ENCODE assay signal across 9 cellular contexts in genomic region chr14:73747386-73748211, GRCh38. TPM values are rescaled to one million over a fixed set of nuclear protein-coding genes. Genes with fewer than 3 reads are reported as not detected.
DNase-seq lines count a peak whose midpoint lies in the region; ATAC-seq and TF ChIP-seq lines count a peak whose summit lies in the region.
"Had no signal": no experiment of that assay in that cellular context is flagged by ENCODE, and none has a peak within 500 bp of the region (broad histone marks: within the 10 kb centered on the region; RNA-seq: fewer than 3 reads in every experiment).

No MANE protein-coding gene starts in this region.

- H4K8ac ChIP-seq in IMR-90 (ENCODE audit: low read depth in 2 of 2, low read length in 2 of 2) = no peak overlapping the region

- WGBS in IMR-90 (ENCODE audit: extremely low coverage in 2 of 2, insufficient read length in 1 of 2), 2 experiments = 74% methylated on average over 3 of the region's 9 CpGs; no CpG with 5 or more reads in 1 of the 2 experiments

- no peaks in the 10 kb centered on the region for H3K9me3 ChIP-seq in CD4-positive, alpha-beta T cell (ENCODE audit: control insufficient read depth, low read length)
- H3K9me3 ChIP-seq in IMR-90 (ENCODE audit: control insufficient read depth, insufficient read depth, low read length) (no peaks in the 10 kb centered on the region), breast epithelium (no peaks in the 10 kb centered on the region), neutrophil (no peaks in the 10 kb centered on the region), HAP-1 (no peaks in the 10 kb centered on the region)

- no peaks in the 10 kb centered on the region for H3K27me3 Mint-ChIP-seq in CD4-positive, alpha-beta T cell

- in situ Hi-C loops in IMR-90 (cut with MboI; ENCODE audit: low sequenced_read_pairs) (no loop called here), HAP-1 (cut with MboI; ENCODE audit: low sequenced_read_pairs) (no loop called here), ACHN (cut with HindIII; ENCODE audit: low pct_ligation_motif_present, low pct_unique_long_range_greater_than_20kb, low sequenced_read_pairs) (no loop called here)

- dilution Hi-C loops in IMR-90 (cut with HindIII; ENCODE audit: low sequenced_read_pairs, unreplicated experiment) = no loop called here

- H3K4me1 Mint-ChIP-seq in CD4-positive, alpha-beta T cell (ENCODE audit: low read depth) = peaks cover 100% of the 10 kb centered on the region

- H3K4me3 ChIP-seq in IMR-90 (ENCODE audit: insufficient read depth, low read depth, low read length) (no peak overlapping the region), breast epithelium (no peak overlapping the region), neutrophil (ENCODE audit: low read depth in 1 of 2, low read length in 1 of 2) (no peak overlapping the region), HAP-1 (no peak overlapping the region)

- no peak overlapping the region for H2BK20ac ChIP-seq in IMR-90 (ENCODE audit: low read depth, low read length)

- H3K23ac ChIP-seq in IMR-90 (ENCODE audit: low read depth, low read length) = 0 out of 2 replicates have a peak overlapping the region, but pooled peaks have one; percentile 42

- POLR2A ChIA-PET in CD4-positive, alpha-beta T cell (lab: Charles Lee) = interaction anchor here (1.7 to 9.8 kb wide), 3 partner anchors 9 to 39 kb away, joined by 5 to 282 read pairs (median 40); a partner anchor contains a TSS
- POLR2A ChIA-PET in IMR-90 (lab: Charles Lee; ENCODE audit: unreplicated experiment) = no interaction called here

- H3K27ac ChIP-seq in CD4-positive, alpha-beta T cell (ENCODE audit: low read depth, low read length) = no peak overlapping the region
- H3K27ac ChIP-seq in IMR-90 (ENCODE audit: insufficient read depth, low read length) (no peak overlapping the region), breast epithelium (peak overlapping the region; percentile 82 to 91), neutrophil (peak overlapping the region; percentile 7)

- H2AK9ac ChIP-seq in IMR-90 (replicated peaks; ENCODE audit: low read depth, low read length, poor library complexity) = no peak overlapping the region

- intact Hi-C loops in CD4-positive, alpha-beta T cell (cut with DNase I, micrococcal nuclease) = no loop called here
- intact Hi-C loops in IMR-90 (cut with micrococcal nuclease) (no loop called here), breast epithelium (cut with DNase I; ENCODE audit: low total_unique reads) (no loop called here)

- no peak for TF ChIP-seq RAD21 in IMR-90 (IDR thresholded peaks at IDR 0.05; ENCODE audit: low read length)

- H4K20me1 ChIP-seq in IMR-90 (ENCODE audit: insufficient read depth, low read length) = peaks cover 99% of the 10 kb centered on the region

- TF ChIP-seq CTCF in CD4-positive, alpha-beta T cell (IDR thresholded peaks at IDR 0.05) = no peak
- TF ChIP-seq CTCF in IMR-90 (conservative IDR thresholded peaks at IDR 0.05; ENCODE audit: low read depth, low read length) (no peak), breast epithelium (IDR thresholded peaks at IDR 0.05) (no peak), neutrophil (IDR thresholded peaks at IDR 0.05) (no peak)

- peaks cover 29 to 98% of the 10 kb centered on the region in 2 experiments for H3K79me1 ChIP-seq in IMR-90 (ENCODE audit: low read depth in 1 of 2, low read length in 2 of 2)

- peaks cover 4% of the 10 kb centered on the region for H3K36me3 Mint-ChIP-seq in CD4-positive, alpha-beta T cell (ENCODE audit: low read depth)

- no peak overlapping the region for H3K4me2 ChIP-seq in IMR-90 (ENCODE audit: low read depth, low read length)

- H2AFZ ChIP-seq in IMR-90 (replicated peaks; ENCODE audit: low read length, poor library complexity) = no peak overlapping the region

- ATAC-seq in CD4-positive, alpha-beta T cell (ENCODE audit: poor library complexity) = no peak
- ATAC-seq in IMR-90 (ENCODE audit: low read depth) = no peak

- no peak overlapping the region for H4K5ac ChIP-seq in IMR-90 (ENCODE audit: low read depth, low read length)

- no peaks in the 10 kb centered on the region for H3K27me3 ChIP-seq in CD4-positive, alpha-beta T cell (ENCODE audit: control insufficient read depth, insufficient read depth, low read length)
- H3K27me3 ChIP-seq in IMR-90 (ENCODE audit: control insufficient read depth, insufficient read depth, low read length) = no peaks in the 10 kb centered on the region
- no peaks in the 10 kb centered on the region for H3K27me3 ChIP-seq in breast epithelium
- H3K27me3 ChIP-seq in neutrophil = no peaks in the 10 kb centered on the region
- H3K27me3 ChIP-seq in HAP-1 (ENCODE audit: low read depth) = no peaks in the 10 kb centered on the region

- H3K9ac ChIP-seq in IMR-90 (ENCODE audit: low read depth, low read length) = no peak overlapping the region

- H3K4ac ChIP-seq in IMR-90 (ENCODE audit: low read depth, low read length) = no peak overlapping the region

- no peak overlapping the region for H4K91ac ChIP-seq in IMR-90 (ENCODE audit: insufficient read depth, low read depth, low read length)

- DNase-seq in CD4-positive, alpha-beta T cell = no peak
- DNase-seq in IMR-90 (no peak), breast epithelium (ENCODE audit: low spot score in 2 of 2) (no peak), NCI-H524 treated with DMSO at 0.1 percent for 48 hours (lab: John Stamatoyannopoulos, UW) (no peak), SW 1271 (lab: John Stamatoyannopoulos, UW) (no peak), HAP-1 (ENCODE audit: low spot score in 2 of 2) (no peak), ACHN (no peak)
- DNase-seq: NCI-H2227 treated with DMSO at 0.1 percent for 48 hours had no signal

- BruUV-seq in IMR-90 (replicated peaks; lab: Mats Ljungman, UMichigan) = no TSS peak

- H2BK5ac ChIP-seq in IMR-90 (ENCODE audit: low read depth, low read length, poor library complexity, severe bottlenecking) = no peak overlapping the region

- H2AK5ac ChIP-seq in IMR-90 (ENCODE audit: low read depth, low read length) = no peak overlapping the region; the same call in 1 of the 2 replicates

- H2BK15ac ChIP-seq in IMR-90 (ENCODE audit: low read depth, low read length) = no peak overlapping the region

- H3K9me3 Mint-ChIP-seq in CD4-positive, alpha-beta T cell = no peaks in the 10 kb centered on the region

- H3K14ac ChIP-seq in IMR-90 (replicated peaks; ENCODE audit: low read depth, low read length) = no peak overlapping the region

- TF ChIP-seq POLR2A in IMR-90 (IDR thresholded peaks at IDR 0.05; ENCODE audit: low read depth, low read length) (no peak), breast epithelium (IDR thresholded peaks at IDR 0.05) (no peak)

- peaks cover 60% of the 10 kb centered on the region for H3K4me1 ChIP-seq in IMR-90 (ENCODE audit: control insufficient read depth, insufficient read depth, low read length)
- H3K4me1 ChIP-seq in breast epithelium = peaks cover 52 to 77% of the 10 kb centered on the region in 2 donors
- peaks cover 83 to 91% of the 10 kb centered on the region in 2 experiments for H3K4me1 ChIP-seq in neutrophil (ENCODE audit: control insufficient read depth in 1 of 2, insufficient read depth in 1 of 2, low read depth in 1 of 2, low read length in 1 of 2)
- H3K4me1 ChIP-seq in HAP-1 = peaks cover 12% of the 10 kb centered on the region

- no peak overlapping the region for H3K56ac ChIP-seq in IMR-90 (ENCODE audit: extremely low read depth, insufficient read depth, low read length)

- H3K36me3 ChIP-seq in IMR-90 (ENCODE audit: control insufficient read depth, insufficient read depth, low read length) = no peaks in the 10 kb centered on the region; the same call in 1 of the 2 replicates
- no peaks in the 10 kb centered on the region for H3K36me3 ChIP-seq in breast epithelium
- H3K36me3 ChIP-seq in neutrophil = no peaks in the 10 kb centered on the region
- no peaks in the 10 kb centered on the region for H3K36me3 ChIP-seq in HAP-1 (replicated peaks)

- CTCF ChIA-PET in CD4-positive, alpha-beta T cell (lab: Charles Lee) = interaction anchor here (1.2 to 1.3 kb wide), 2 partner anchors 11 to 19 kb away, joined by 3 to 6 read pairs; no protein-coding TSS in a partner anchor
- CTCF ChIA-PET in IMR-90 (lab: Yijun Ruan, JAX) = no interaction called here

- H3K4me3 Mint-ChIP-seq in CD4-positive, alpha-beta T cell = no peak overlapping the region

- peak overlapping the region; percentile 99 for H3K27ac Mint-ChIP-seq in CD4-positive, alpha-beta T cell

- H3K18ac ChIP-seq in IMR-90 (ENCODE audit: low read depth, low read length) = no peak overlapping the region

- peaks cover 64% of the 10 kb centered on the region for H3K9me1 ChIP-seq in IMR-90 (ENCODE audit: insufficient read depth, low read length)

- no peak overlapping the region for H2BK120ac ChIP-seq in IMR-90 (ENCODE audit: low read depth, low read length)

TF ChIP-seq in IMR-90, 13 proteins besides CTCF, POLR2A, EP300 and RAD21:
- TF ChIP-seq SMC3 (IDR thresholded peaks at IDR 0.05; ENCODE audit: low read depth, low read length) (no peak), MAZ (IDR thresholded peaks at IDR 0.05; ENCODE audit: borderline replicate concordance, low read depth, low read length) (no peak), FOS (IDR thresholded peaks at IDR 0.05; ENCODE audit: low read depth, low read length) (no peak), NFE2L2 (IDR thresholded peaks at IDR 0.05; ENCODE audit: low read depth, low read length) (no peak), ELK1 (IDR thresholded peaks at IDR 0.05; ENCODE audit: borderline replicate concordance, low read depth, low read length) (no peak), CHD1 (IDR thresholded peaks at IDR 0.05; ENCODE audit: low read depth, low read length) (no peak), BHLHE40 (IDR thresholded peaks at IDR 0.05; ENCODE audit: low read depth, low read length) (no peak), RFX5 (IDR thresholded peaks at IDR 0.05; ENCODE audit: low read depth, low read length) (no peak), MAFK (IDR thresholded peaks at IDR 0.05; ENCODE audit: low read depth, low read length) (no peak), MXI1 (IDR thresholded peaks at IDR 0.05; ENCODE audit: borderline replicate concordance, low read depth, low read length) (no peak), CEBPB (IDR thresholded peaks at IDR 0.05; ENCODE audit: low read depth, low read length) (no peak), RCOR1 (IDR thresholded peaks at IDR 0.05; ENCODE audit: insufficient replicate concordance, low read length) (no peak)

RNA-seq across cellular contexts. Expression of gene PNMA1, which starts 33.4 kb away (rescaled TPM):
- total RNA-seq in CD4-positive, alpha-beta T cell = 10 to 100 TPM; 52.6 to 55.9 TPM
- 6.5 and 7.5 TPM in 2 replicates for total RNA-seq in IMR-90 (2012; rRNA removed)
- polyA plus RNA-seq in IMR-90 (2012; rRNA removed) = 21.0 and 28.2 TPM in 2 replicates
- 22.6 and 27.0 TPM in 2 replicates for polyA plus RNA-seq in IMR-90 (2012; cell fraction: cytosol; rRNA removed)
- 13.7 and 19.3 TPM in 2 replicates for polyA plus RNA-seq in IMR-90 (2012; cell fraction: nucleus; rRNA removed; ENCODE audit: low replicate concordance)
- 10 to 100 TPM; 12.1 to 19.3 (median 19.2) TPM for total RNA-seq in breast epithelium

Comparison
In these comparisons a context has a peak if more than half of its experiments do, and no peak if none do; other contexts are left out.
1. H3K27ac ChIP-seq: peak in breast epithelium (2 of 2) and neutrophil (single experiment); none in CD4-positive, alpha-beta T cell (single experiment) and IMR-90 (single experiment).